ENCODE assay signal across 3 cellular contexts in genomic region chr9:36759976-36760375, GRCh38.
"Had no signal": no experiment of that assay in that cellular context is flagged by ENCODE, and none has a peak within 500 bp of the region (broad histone marks: within the 10 kb centered on the region; RNA-seq: fewer than 3 reads in every experiment).

No MANE protein-coding gene starts in this region.

- DNase-seq: GDM1, GF-D8 had no signal

- ATAC-seq: GM12878 had no signal
